In the genomic region with DNA sequence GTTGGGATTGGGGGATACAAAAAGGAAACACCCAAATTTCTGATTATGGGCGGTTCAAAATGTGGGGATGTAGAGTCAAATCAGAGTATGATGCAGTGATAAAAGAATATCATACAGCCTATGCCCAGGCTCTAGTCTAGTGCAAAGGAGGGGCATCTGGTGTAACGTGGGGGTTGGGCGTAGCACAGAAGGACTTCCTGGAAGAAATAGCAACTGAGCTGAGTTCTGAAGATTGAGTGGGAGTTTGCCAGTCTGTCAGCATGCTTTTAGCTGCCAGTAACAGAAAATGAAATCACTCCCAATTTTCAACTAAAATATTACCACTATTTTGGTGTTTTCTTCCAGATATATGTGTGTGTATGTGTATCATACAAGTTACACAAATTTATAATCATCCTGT, we compare ENCODE assay signal across 1 cellular context.
TF ChIP-seq lines count a peak whose summit lies in the region.

No MANE protein-coding gene starts in this region.

TF ChIP-seq in IMR-90, 13 proteins besides CTCF, POLR2A, EP300 and RAD21 (continued from another document):
- TF ChIP-seq USF2 (IDR thresholded peaks at IDR 0.05; ENCODE audit: low read depth, low read length) (no peak), SMC3 (IDR thresholded peaks at IDR 0.05; ENCODE audit: low read depth, low read length) (no peak), ELK1 (IDR thresholded peaks at IDR 0.05; ENCODE audit: borderline replicate concordance, low read depth, low read length) (no peak), RFX5 (IDR thresholded peaks at IDR 0.05; ENCODE audit: low read depth, low read length) (no peak), CEBPB (IDR thresholded peaks at IDR 0.05; ENCODE audit: low read depth, low read length) (no peak), CHD1 (IDR thresholded peaks at IDR 0.05; ENCODE audit: low read depth, low read length) (no peak), RCOR1 (IDR thresholded peaks at IDR 0.05; ENCODE audit: insufficient replicate concordance, low read length) (no peak), FOS (IDR thresholded peaks at IDR 0.05; ENCODE audit: low read depth, low read length) (no peak), NFE2L2 (IDR thresholded peaks at IDR 0.05; ENCODE audit: low read depth, low read length) (no peak)
